ENCODE assay signal across 36 cellular contexts in genomic region chr12:93368766-93369165, GRCh38.
"Had no signal": no experiment of that assay in that cellular context is flagged by ENCODE, and none has a peak within 500 bp of the region (broad histone marks: within the 10 kb centered on the region; RNA-seq: fewer than 3 reads in every experiment).

No MANE protein-coding gene starts in this region.

- H3K36me3 ChIP-seq: adrenal gland, esophagus muscularis mucosa, gastrocnemius medialis, WERI-Rb-1 had no signal

- H3K27me3 ChIP-seq: adrenal gland, body of pancreas, esophagus muscularis mucosa, foreskin keratinocyte, gastrocnemius medialis had no signal

- H3K36me3 Mint-ChIP-seq: activated CD4-positive, alpha-beta memory T cell treated with anti-CD3 and anti-CD28 coated beads for 36 hours; activated CD8-positive, alpha-beta memory T cell treated with anti-CD3 and anti-CD28 coated beads, Interleukin-2, amount 10 ng/mL, durations not matched to agents 7 days and 5 days; activated naive CD4-positive, alpha-beta T cell treated with anti-CD3 and anti-CD28 coated beads, Interleukin-2, amount 50 U/mL, for 24 hours; activated naive CD8-positive, alpha-beta T cell treated with anti-CD3 and anti-CD28 coated beads for 36 hours had no signal

- H3K9me3 Mint-ChIP-seq: activated CD4-positive, alpha-beta memory T cell treated with anti-CD3 and anti-CD28 coated beads for 36 hours; activated naive CD4-positive, alpha-beta T cell treated with anti-CD3 and anti-CD28 coated beads for 36 hours; activated naive CD4-positive, alpha-beta T cell treated with anti-CD3 and anti-CD28 coated beads, Interleukin-2, amount 50 U/mL, for 24 hours; activated naive CD8-positive, alpha-beta T cell treated with anti-CD3 and anti-CD28 coated beads for 36 hours; activated naive CD8-positive, alpha-beta T cell treated with anti-CD3 and anti-CD28 coated beads, Interleukin-2, amount 50 U/mL, for 24 hours; activated T-helper 1 cell treated with anti-CD3 and anti-CD28 coated beads, Interleukin-12 subunit alpha, Interleukin-12 subunit beta, Interleukin-2, Interleukin-4 antibody, amounts not matched to agents 30 ng/mL and 10 ng/mL and 1 ng/mL, durations not matched to agents 14 hours and 24 hours and 36 hours; activated T-helper 2 cell treated with anti-CD3 and anti-CD28 coated beads, Interferon-gamma antibody, Interleukin-2, Interleukin-4, amounts not matched to agents 10 μg/mL and 5 μg/mL and 100 μg/mL, durations not matched to agents 14 hours and 24 hours and 36 hours; effector memory CD8-positive, alpha-beta T cell; T-helper 2 cell treated with Interferon-gamma antibody and Interleukin-4, amounts not matched to agents 5 μg/mL and 100 μg/mL, for 36 hours had no signal

- H3K27ac ChIP-seq: adrenal gland, body of pancreas, esophagus muscularis mucosa, foreskin keratinocyte, gastrocnemius medialis, WERI-Rb-1 had no signal

- DNase-seq: activated CD4-positive, alpha-beta memory T cell treated with anti-CD3 and anti-CD28 coated beads for 36 hours; activated CD4-positive, alpha-beta T cell treated with anti-CD3 and anti-CD28 coated beads for 36 hours; activated CD4-positive, alpha-beta T cell treated with anti-CD3 and anti-CD28 coated beads, Interleukin-2, amount 10 ng/mL, durations not matched to agents 24 days and 14 days; activated CD4-positive, CD25-positive, alpha-beta regulatory T cell; activated CD4-positive, CD25-positive, alpha-beta regulatory T cell treated with anti-CD3 and anti-CD28 coated beads, Interleukin-2, amount 50 U/mL, for 72 hours; activated CD8-positive, alpha-beta memory T cell treated with anti-CD3 and anti-CD28 coated beads, Interleukin-2, amount 10 ng/mL, durations not matched to agents 7 days and 5 days; activated CD8-positive, alpha-beta memory T cell treated with anti-CD3 and anti-CD28 coated beads, Interleukin-2, amount 50 U/mL, for 4 hours; activated CD8-positive, alpha-beta T cell treated with anti-CD3 and anti-CD28 coated beads, Interleukin-2, amount 10 ng/mL, durations not matched to agents 7 days and 5 days; activated effector memory CD4-positive, alpha-beta T cell treated with anti-CD3 and anti-CD28 coated beads, Interleukin-2, amount 50 U/mL, for 16 hours; activated naive CD4-positive, alpha-beta T cell treated with anti-CD3 and anti-CD28 coated beads for 36 hours; activated naive CD8-positive, alpha-beta T cell treated with anti-CD3 and anti-CD28 coated beads for 36 hours; activated naive CD8-positive, alpha-beta T cell treated with anti-CD3 and anti-CD28 coated beads, Interleukin-2, amount 50 U/mL, for 24 hours; activated T-cell treated with anti-CD3 and anti-CD28 coated beads, Interleukin-2, amount 50 U/mL, for 1 hour; activated T-cell treated with anti-CD3 and anti-CD28 coated beads, Interleukin-2, amount 50 U/mL, for 48 hours; adrenal gland; amygdala; aorta; body of pancreas; caudate nucleus; cortex of kidney; dermis blood vessel endothelial cell; effector CD4-positive, alpha-beta T cell; effector memory CD8-positive, alpha-beta T cell; erythroblast; foreskin keratinocyte; gastrocnemius medialis; T-helper 1 cell; T-helper 17 cell; T1000; WERI-Rb-1 had no signal

- H3K4me1 ChIP-seq: body of pancreas, foreskin keratinocyte had no signal

- H3K27me3 Mint-ChIP-seq: activated CD4-positive, alpha-beta T cell treated with anti-CD3 and anti-CD28 coated beads for 36 hours; activated naive CD8-positive, alpha-beta T cell treated with anti-CD3 and anti-CD28 coated beads for 36 hours; activated naive CD8-positive, alpha-beta T cell treated with anti-CD3 and anti-CD28 coated beads, Interleukin-2, amount 50 U/mL, for 24 hours; effector memory CD8-positive, alpha-beta T cell; T-helper 17 cell had no signal

- H3K4me3 ChIP-seq: adrenal gland, body of pancreas, esophagus muscularis mucosa, gastrocnemius medialis had no signal

- H3K27ac Mint-ChIP-seq: activated CD4-positive, alpha-beta memory T cell treated with anti-CD3 and anti-CD28 coated beads for 36 hours; activated CD4-positive, alpha-beta T cell treated with anti-CD3 and anti-CD28 coated beads for 36 hours; activated CD4-positive, alpha-beta T cell treated with anti-CD3 and anti-CD28 coated beads, Interleukin-2, amount 10 ng/mL, durations not matched to agents 24 days and 14 days; activated CD8-positive, alpha-beta memory T cell treated with anti-CD3 and anti-CD28 coated beads, Interleukin-2, amount 10 ng/mL, durations not matched to agents 7 days and 5 days; activated CD8-positive, alpha-beta T cell treated with anti-CD3 and anti-CD28 coated beads, Interleukin-2, amount 10 ng/mL, durations not matched to agents 7 days and 5 days; activated naive CD4-positive, alpha-beta T cell treated with anti-CD3 and anti-CD28 coated beads for 36 hours; activated naive CD8-positive, alpha-beta T cell treated with anti-CD3 and anti-CD28 coated beads for 36 hours; activated naive CD8-positive, alpha-beta T cell treated with anti-CD3 and anti-CD28 coated beads, Interleukin-2, amount 50 U/mL, for 24 hours; activated T-helper 1 cell treated with anti-CD3 and anti-CD28 coated beads, Interleukin-12 subunit alpha, Interleukin-12 subunit beta, Interleukin-2, Interleukin-4 antibody, amounts not matched to agents 30 ng/mL and 10 ng/mL and 1 ng/mL, durations not matched to agents 14 hours and 24 hours and 36 hours; activated T-helper 2 cell treated with anti-CD3 and anti-CD28 coated beads, Interferon-gamma antibody, Interleukin-2, Interleukin-4, amounts not matched to agents 10 μg/mL and 5 μg/mL and 100 μg/mL, durations not matched to agents 14 hours and 24 hours and 36 hours; effector memory CD8-positive, alpha-beta T cell; T-helper 17 cell; T-helper 2 cell treated with Interferon-gamma antibody and Interleukin-4, amounts not matched to agents 5 μg/mL and 100 μg/mL, for 36 hours had no signal

- ATAC-seq: activated CD4-positive, alpha-beta T cell treated with anti-CD3 and anti-CD28 coated beads for 36 hours; activated CD8-positive, alpha-beta memory T cell treated with anti-CD3 and anti-CD28 coated beads, Interleukin-2, amount 10 ng/mL, durations not matched to agents 7 days and 5 days; activated CD8-positive, alpha-beta T cell treated with anti-CD3 and anti-CD28 coated beads, Interleukin-2, amount 10 ng/mL, durations not matched to agents 7 days and 5 days; activated naive CD8-positive, alpha-beta T cell treated with anti-CD3 and anti-CD28 coated beads, Interleukin-2, amount 50 U/mL, for 24 hours; body of pancreas; effector memory CD8-positive, alpha-beta T cell; foreskin keratinocyte; gastrocnemius medialis; T-helper 17 cell had no signal

- FAIRE-seq: colon had no signal

- H3K4me3 Mint-ChIP-seq: activated CD4-positive, alpha-beta memory T cell treated with anti-CD3 and anti-CD28 coated beads for 36 hours; activated CD4-positive, alpha-beta T cell treated with anti-CD3 and anti-CD28 coated beads for 36 hours; activated CD4-positive, alpha-beta T cell treated with anti-CD3 and anti-CD28 coated beads, Interleukin-2, amount 10 ng/mL, durations not matched to agents 24 days and 14 days; activated CD8-positive, alpha-beta memory T cell treated with anti-CD3 and anti-CD28 coated beads, Interleukin-2, amount 10 ng/mL, durations not matched to agents 7 days and 5 days; activated CD8-positive, alpha-beta T cell treated with anti-CD3 and anti-CD28 coated beads, Interleukin-2, amount 10 ng/mL, durations not matched to agents 7 days and 5 days; activated naive CD4-positive, alpha-beta T cell treated with anti-CD3 and anti-CD28 coated beads for 36 hours; activated naive CD4-positive, alpha-beta T cell treated with anti-CD3 and anti-CD28 coated beads, Interleukin-2, amount 50 U/mL, for 24 hours; activated naive CD8-positive, alpha-beta T cell treated with anti-CD3 and anti-CD28 coated beads for 36 hours; activated naive CD8-positive, alpha-beta T cell treated with anti-CD3 and anti-CD28 coated beads, Interleukin-2, amount 50 U/mL, for 24 hours; activated T-helper 1 cell treated with anti-CD3 and anti-CD28 coated beads, Interleukin-12 subunit alpha, Interleukin-12 subunit beta, Interleukin-2, Interleukin-4 antibody, amounts not matched to agents 30 ng/mL and 10 ng/mL and 1 ng/mL, durations not matched to agents 14 hours and 24 hours and 36 hours; effector memory CD8-positive, alpha-beta T cell; T-helper 17 cell; T-helper 2 cell treated with Interferon-gamma antibody and Interleukin-4, amounts not matched to agents 5 μg/mL and 100 μg/mL, for 36 hours had no signal

- H3K9me3 ChIP-seq: adrenal gland, body of pancreas, gastrocnemius medialis had no signal
